In genomic region chr9:94183240-94183999, GRCh38 we compare ENCODE assay signal across 21 cellular contexts.
A peak's percentile ranks its signal among the peaks of the same experiment; 100 is the strongest.
DNase-seq lines count a peak whose midpoint lies in the region; ATAC-seq, FAIRE-seq and TF ChIP-seq lines count a peak whose summit lies in the region.
"Had no signal": no experiment of that assay in that cellular context is flagged by ENCODE, and none has a peak within 500 bp of the region (broad histone marks: within the 10 kb centered on the region; RNA-seq: fewer than 3 reads in every experiment).

No MANE protein-coding gene starts in this region.

- H3K27me3 Mint-ChIP-seq in CD8-positive, alpha-beta T cell (ENCODE audit: low read depth), result no peaks in the 10 kb centered on the region
- no peaks in the 10 kb centered on the region for H3K27me3 Mint-ChIP-seq in astrocyte (ENCODE audit: low read depth, unreplicated experiment)
- H3K27me3 Mint-ChIP-seq in nephron progenitor cell (ENCODE audit: low read depth, poor library complexity), result no peaks in the 10 kb centered on the region
- H3K27me3 Mint-ChIP-seq: activated CD8-positive, alpha-beta memory T cell treated with anti-CD3 and anti-CD28 coated beads, Interleukin-2, amount 10 ng/mL, durations not matched to agents 7 days and 5 days; central memory CD8-positive, alpha-beta T cell; naive thymus-derived CD4-positive, alpha-beta T cell had no signal

- H3K36me3 Mint-ChIP-seq in CD8-positive, alpha-beta T cell, result peaks cover 41% of the 10 kb centered on the region
- H3K36me3 Mint-ChIP-seq in astrocyte (ENCODE audit: low read depth, unreplicated experiment) (peaks cover 25% of the 10 kb centered on the region), nephron progenitor cell (ENCODE audit: low read depth) (peaks cover 69% of the 10 kb centered on the region)

- intact Hi-C loops in CD8-positive, alpha-beta T cell (cut with DNase I, micrococcal nuclease), result no loop called here

- no peaks in the 10 kb centered on the region for H3K4me1 ChIP-seq in CD8-positive, alpha-beta T cell (ENCODE audit: insufficient read depth, low read length)
- no peaks in the 10 kb centered on the region for H3K4me1 ChIP-seq in astrocyte (ENCODE audit: insufficient read depth, low read length)

- H3K4me3 ChIP-seq in CD8-positive, alpha-beta T cell (ENCODE audit: low read depth, low read length), result no peak overlapping the region
- H3K4me3 ChIP-seq in astrocyte (ENCODE audit: insufficient read depth, low read depth, low read length), result no peak overlapping the region
- H3K4me3 ChIP-seq: ascending aorta, dorsolateral prefrontal cortex, thoracic aorta had no signal

- H3K9me3 ChIP-seq in CD8-positive, alpha-beta T cell (ENCODE audit: low read length), result no peaks in the 10 kb centered on the region
- no peaks in the 10 kb centered on the region for H3K9me3 ChIP-seq in astrocyte (ENCODE audit: insufficient read depth, low read depth, low read length)

- FAIRE-seq in GM12891 (lab: Jason Lieb, UNC) (peak; percentile 28), astrocyte (lab: Jason Lieb, UNC) (no peak), RCC 7860 (lab: Jason Lieb, UNC) (no peak)

- no peak overlapping the region for H3K27ac ChIP-seq in CD8-positive, alpha-beta T cell (ENCODE audit: low read depth, low read length)
- H3K27ac ChIP-seq in astrocyte (ENCODE audit: low read depth, low read length), result no peak overlapping the region
- H3K27ac ChIP-seq: parathyroid adenoma, thoracic aorta had no signal

- DNase-seq in CD8-positive, alpha-beta T cell, result no peak
- no peak for DNase-seq in GM12891 (ENCODE audit: insufficient read length, low spot score)
- no peak for DNase-seq in astrocyte (ENCODE audit: low read depth)
- DNase-seq in nephron progenitor cell, result no peak
- no peak for DNase-seq in activated gamma-delta T cell (lab: John Stamatoyannopoulos, UW)
- no peak for DNase-seq in RCC 7860 (ENCODE audit: low spot score)
- DNase-seq: activated CD4-positive, alpha-beta T cell treated with anti-CD3 and anti-CD28 coated beads for 1 hour; activated CD8-positive, alpha-beta memory T cell treated with anti-CD3 and anti-CD28 coated beads, Interleukin-2, amount 10 ng/mL, durations not matched to agents 7 days and 5 days; activated effector memory CD4-positive, alpha-beta T cell treated with Interleukin-2 at 50 U/mL for 16 hours; dorsolateral prefrontal cortex; KG1; mesenchymal stem cell; naive thymus-derived CD4-positive, alpha-beta T cell; NCI-H1694; NCI-H748 treated with DMSO at 0.1 percent for 48 hours had no signal

- ATAC-seq in CD8-positive, alpha-beta T cell, result no peak
- ATAC-seq in GM21619 (IDR thresholded peaks at IDR 0.05; ENCODE audit: unreplicated experiment), result no peak
- ATAC-seq: activated CD8-positive, alpha-beta memory T cell treated with anti-CD3 and anti-CD28 coated beads, Interleukin-2, amount 10 ng/mL, durations not matched to agents 7 days and 5 days; naive thymus-derived CD4-positive, alpha-beta T cell; sciatic nerve had no signal

- peaks cover 3% of the 10 kb centered on the region for H3K9me3 Mint-ChIP-seq in CD8-positive, alpha-beta T cell
- H3K9me3 Mint-ChIP-seq in astrocyte (ENCODE audit: unreplicated experiment) (no peaks in the 10 kb centered on the region), nephron progenitor cell (peaks cover 21% of the 10 kb centered on the region)
- H3K9me3 Mint-ChIP-seq: central memory CD8-positive, alpha-beta T cell had no signal

- H2AFZ ChIP-seq in astrocyte (ENCODE audit: low read depth, low read length), result no peak overlapping the region
- H2AFZ ChIP-seq: parathyroid adenoma had no signal

- H3K4me3 Mint-ChIP-seq in CD8-positive, alpha-beta T cell, result no peak overlapping the region
- no peak overlapping the region for H3K4me3 Mint-ChIP-seq in astrocyte (ENCODE audit: unreplicated experiment)
- H3K4me3 Mint-ChIP-seq in nephron progenitor cell, result no peak overlapping the region
- H3K4me3 Mint-ChIP-seq: activated CD8-positive, alpha-beta memory T cell treated with anti-CD3 and anti-CD28 coated beads, Interleukin-2, amount 10 ng/mL, durations not matched to agents 7 days and 5 days; central memory CD8-positive, alpha-beta T cell; naive thymus-derived CD4-positive, alpha-beta T cell had no signal

- no peak for TF ChIP-seq CTCF in CD8-positive, alpha-beta T cell (IDR thresholded peaks at IDR 0.05)
- TF ChIP-seq CTCF in astrocyte (IDR thresholded peaks at IDR 0.05; ENCODE audit: insufficient read depth, low read depth, low read length) (no peak), nephron progenitor cell (IDR thresholded peaks at IDR 0.05) (no peak)

- H3K36me3 ChIP-seq in CD8-positive, alpha-beta T cell (ENCODE audit: insufficient read depth, low read length), result peaks cover 6% of the 10 kb centered on the region
- H3K36me3 ChIP-seq in astrocyte (ENCODE audit: insufficient read depth, low read length), result peaks cover 14% of the 10 kb centered on the region

- CTCF ChIA-PET in CD8-positive, alpha-beta T cell (lab: Charles Lee), result interaction anchor here (0.6 kb wide), 1 partner anchor 46 kb away, joined by 3 read pairs; no protein-coding TSS in a partner anchor

- POLR2A ChIA-PET in CD8-positive, alpha-beta T cell (lab: Charles Lee), result no interaction called here

- H4K20me1 ChIP-seq in astrocyte (ENCODE audit: insufficient read depth, low read length), result peaks cover 50% of the 10 kb centered on the region

- H3K79me2 ChIP-seq in astrocyte (ENCODE audit: insufficient read depth, low read length), result peaks cover 36% of the 10 kb centered on the region

- H3K4me2 ChIP-seq in astrocyte (ENCODE audit: low read length), result no peak overlapping the region

- peaks cover 33% of the 10 kb centered on the region for H3K4me1 Mint-ChIP-seq in CD8-positive, alpha-beta T cell (ENCODE audit: low read depth)
- H3K4me1 Mint-ChIP-seq in astrocyte (ENCODE audit: low read depth, unreplicated experiment), result peaks cover 1% of the 10 kb centered on the region
- peaks cover 46% of the 10 kb centered on the region for H3K4me1 Mint-ChIP-seq in nephron progenitor cell

- H3K27ac Mint-ChIP-seq in CD8-positive, alpha-beta T cell, result peak overlapping the region; percentile 52
- H3K27ac Mint-ChIP-seq in astrocyte (ENCODE audit: unreplicated experiment) (peak overlapping the region; percentile 38), nephron progenitor cell (peak overlapping the region; percentile 80)

- no peaks in the 10 kb centered on the region for H3K27me3 ChIP-seq in CD8-positive, alpha-beta T cell (ENCODE audit: insufficient read depth, low read length)
- H3K27me3 ChIP-seq in astrocyte (ENCODE audit: insufficient read depth, low read length), result no peaks in the 10 kb centered on the region
- H3K27me3 ChIP-seq: ascending aorta, dorsolateral prefrontal cortex had no signal

- TF ChIP-seq POLR2A in GM12891 (IDR thresholded peaks at IDR 0.05; ENCODE audit: low read depth, low read length), result no peak

- no peak overlapping the region for H3K9ac ChIP-seq in astrocyte (ENCODE audit: low read length)
- H3K9ac ChIP-seq: parathyroid adenoma had no signal

TF ChIP-seq in GM12891, 5 proteins besides CTCF, POLR2A, EP300 and RAD21:
- TF ChIP-seq TAF1 (IDR thresholded peaks at IDR 0.05; ENCODE audit: low read depth, low read length) (no peak), PAX5 (IDR thresholded peaks at IDR 0.05; ENCODE audit: insufficient read depth, low read length, severe bottlenecking) (no peak), SPI1 (IDR thresholded peaks at IDR 0.05; ENCODE audit: low read depth, low read length) (no peak), POLR2AphosphoS5 (IDR thresholded peaks at IDR 0.05; ENCODE audit: low read depth, low read length) (no peak), POU2F2 (IDR thresholded peaks at IDR 0.05; ENCODE audit: low read depth, low read length) (no peak)
